In the genomic region with DNA sequence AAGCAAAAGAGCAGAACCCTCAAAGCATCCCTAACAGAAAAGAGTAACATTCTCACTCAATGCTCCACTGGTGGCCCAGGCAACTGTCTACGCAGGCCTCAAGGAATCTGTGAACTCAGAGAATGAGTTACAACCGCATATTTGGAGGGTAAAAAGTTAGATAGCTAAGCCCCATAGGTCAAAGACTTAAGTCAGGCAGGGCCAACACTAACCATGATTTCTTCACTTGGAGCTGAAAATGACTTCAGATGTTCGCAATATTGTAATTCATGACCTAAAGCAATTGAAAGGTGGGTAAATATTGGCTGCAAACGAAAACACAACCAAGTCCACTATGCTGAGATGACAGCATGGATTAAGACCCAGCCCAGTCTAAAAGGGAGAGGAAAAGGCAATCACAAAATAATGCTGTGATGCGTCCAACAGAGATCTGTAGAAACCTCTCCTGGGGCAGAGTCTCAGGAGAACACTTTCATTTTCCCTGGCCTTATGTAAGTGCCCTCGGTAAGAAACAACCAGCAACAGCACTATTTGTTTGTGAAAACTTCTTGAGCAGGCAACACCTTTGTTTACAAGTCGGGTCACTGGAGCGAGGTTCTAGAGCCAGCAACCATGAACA, we compare ENCODE assay signal across 13 cellular contexts.
DNase-seq lines count a peak whose midpoint lies in the region; ATAC-seq and TF ChIP-seq lines count a peak whose summit lies in the region.
"Had no signal": no experiment of that assay in that cellular context is flagged by ENCODE, and none has a peak within 500 bp of the region (broad histone marks: within the 10 kb centered on the region; RNA-seq: fewer than 3 reads in every experiment).

No MANE protein-coding gene starts in this region.

- H3K27ac ChIP-seq in ascending aorta (peak overlapping the region; percentile 66 to 75), heart right ventricle (peak overlapping the region in 8 of 10 donors; percentile 9 to 67 (median 62)), muscle layer of duodenum (ENCODE audit: low read length) (peak overlapping the region; percentile 30), tibial artery (peak overlapping the region; percentile 66 to 69)
- H3K27ac ChIP-seq: BLaER1 treated with 17β-estradiol and CSF1 and Interleukin-3, amounts not matched to agents 10 nM and 100 nM; brain microvascular endothelial cell; neural progenitor cell; SK-N-MC had no signal

- peak in 6 of 8 donors; percentile 14 to 44 (median 26) for ATAC-seq in heart right ventricle
- ATAC-seq in GM21447 (IDR thresholded peaks at IDR 0.05; ENCODE audit: unreplicated experiment) = no peak

- intact Hi-C loops in ascending aorta (cut with DNase I) = no loop called here
- intact Hi-C loops in heart right ventricle (cut with DNase I) = loop anchor here in 1 of 10 donors (10.0 kb wide), 1 partner anchor 121 kb away; no protein-coding TSS in a partner anchor
- intact Hi-C loops in tibial artery (cut with DNase I; ENCODE audit: low total_unique reads) = no loop called here

- H3K4me3 ChIP-seq in ascending aorta = peak overlapping the region in 1 of 2 donors; percentile 26
- H3K4me3 ChIP-seq in heart right ventricle = no peak overlapping the region
- no peak overlapping the region for H3K4me3 ChIP-seq in muscle layer of duodenum (ENCODE audit: low read depth in 1 of 2, low read length in 2 of 2)
- peak overlapping the region in 1 of 2 donors; percentile 6 for H3K4me3 ChIP-seq in tibial artery
- H3K4me3 ChIP-seq: BLaER1 treated with 17β-estradiol and CSF1 and Interleukin-3, amounts not matched to agents 10 nM and 100 nM; neural progenitor cell; SK-N-MC had no signal

- peaks cover 5 to 24% of the 10 kb centered on the region in 2 donors for H3K4me1 ChIP-seq in ascending aorta
- H3K4me1 ChIP-seq in heart right ventricle = peaks cover 12 to 27% (median 17%) of the 10 kb centered on the region in 9 donors
- peaks cover 11 to 14% of the 10 kb centered on the region in 2 donors for H3K4me1 ChIP-seq in muscle layer of duodenum (ENCODE audit: control insufficient read depth in 1 of 2, insufficient read depth in 2 of 2, low read length in 2 of 2)
- H3K4me1 ChIP-seq in tibial artery = peaks cover 6 to 63% (median 30%) of the 10 kb centered on the region in 4 donors

- TF ChIP-seq CTCF in ascending aorta (IDR thresholded peaks at IDR 0.05) = no peak
- no peak for TF ChIP-seq CTCF in heart right ventricle (IDR thresholded peaks at IDR 0.05)
- TF ChIP-seq CTCF in tibial artery (IDR thresholded peaks at IDR 0.05) = no peak

- H3K27me3 ChIP-seq in ascending aorta (no peaks in the 10 kb centered on the region), heart right ventricle (no peaks in the 10 kb centered on the region), muscle layer of duodenum (ENCODE audit: low read depth, low read length) (no peaks in the 10 kb centered on the region), tibial artery (no peaks in the 10 kb centered on the region)
- H3K27me3 ChIP-seq: BLaER1 treated with 17β-estradiol and CSF1 and Interleukin-3, amounts not matched to agents 10 nM and 100 nM; brain microvascular endothelial cell; neural progenitor cell had no signal

- H3K9me3 ChIP-seq in ascending aorta (no peaks in the 10 kb centered on the region), heart right ventricle (no peaks in the 10 kb centered on the region), muscle layer of duodenum (ENCODE audit: control insufficient read depth in 1 of 2, low read length in 2 of 2) (no peaks in the 10 kb centered on the region), tibial artery (no peaks in the 10 kb centered on the region)
- H3K9me3 ChIP-seq: BLaER1 treated with 17β-estradiol and CSF1 and Interleukin-3, amounts not matched to agents 10 nM and 100 nM had no signal

- H3K36me3 ChIP-seq in ascending aorta (peaks cover 7 to 20% of the 10 kb centered on the region in 2 donors), heart right ventricle (peaks cover 0 to 91% (median 5%) of the 10 kb centered on the region in 9 donors), muscle layer of duodenum (ENCODE audit: control insufficient read depth in 1 of 2, insufficient read depth in 2 of 2, low read length in 2 of 2) (peaks cover 0 to 6% of the 10 kb centered on the region in 2 donors), tibial artery (peaks cover 4 to 24% (median 9%) of the 10 kb centered on the region in 3 donors)
- H3K36me3 ChIP-seq: neural progenitor cell had no signal

- 70 to 84% methylated on average over 8 of the region's 8 CpGs for WGBS in heart right ventricle, 2 donors

- DNase-seq in ascending aorta (ENCODE audit: low spot score in 2 of 2) = peak in 1 of 2 donors; percentile 28
- no peak for DNase-seq in heart right ventricle
- DNase-seq in tibial artery = no peak
- no peak for DNase-seq in AML-193 (lab: John Stamatoyannopoulos, UW)
- DNase-seq in T-helper 9 cell = no peak
- no peak for DNase-seq in central memory CD4-positive, alpha-beta T cell
- DNase-seq: activated T-cell treated with anti-CD3 and anti-CD28 coated beads, Interleukin-2, amount 50 U/mL, for 24 hours; brain microvascular endothelial cell had no signal
